In genomic region chr12:54368709-54369596, GRCh38 we compare ENCODE assay signal across 8 cellular contexts. TPM values are rescaled to one million over a fixed set of nuclear protein-coding genes. Genes with fewer than 3 reads are reported as not detected.
DNase-seq lines count a peak whose midpoint lies in the region; ATAC-seq and TF ChIP-seq lines count a peak whose summit lies in the region.

No MANE protein-coding gene starts in this region.

- no peak overlapping the region; the same call in 1 of the 2 replicates for H3K4me3 ChIP-seq in GM12865 (ENCODE audit: low read depth, low read length)
- peak overlapping the region; percentile 43 to 65 for H3K4me3 ChIP-seq in ascending aorta
- H3K4me3 ChIP-seq in sigmoid colon = peak overlapping the region in 3 of 4 donors; percentile 42 to 52 (median 51)

- peaks cover 4 to 22% of the 10 kb centered on the region in 2 donors for H3K4me1 ChIP-seq in ascending aorta
- H3K4me1 ChIP-seq in sigmoid colon = peaks cover 0 to 41% (median 36%) of the 10 kb centered on the region in 4 donors

- no peak for TF ChIP-seq EP300 in sigmoid colon (IDR thresholded peaks at IDR 0.05)

- no peak for TF ChIP-seq POLR2A in sigmoid colon (IDR thresholded peaks at IDR 0.05)

- DNase-seq in GM12865 (ENCODE audit: low read depth) (peak; percentile 90), NCI-H187 (lab: John Stamatoyannopoulos, UW) (peak; percentile 63 to 79), T-helper 22 cell (ENCODE audit: low read depth) (peak; percentile 69), ascending aorta (ENCODE audit: low spot score in 2 of 2) (peak; percentile 62 to 94), hypothalamus (lab: John Stamatoyannopoulos, UW) (peak in 48 of 51 donors; percentile 19 to 93 (median 74)), sigmoid colon (peak; percentile 95)

- H3K27ac ChIP-seq in ascending aorta (peak overlapping the region; percentile 39 to 60), sigmoid colon (peak overlapping the region; percentile 67 to 74 (median 70))

- peak; percentile 71 for ATAC-seq in HG02642 (IDR thresholded peaks at IDR 0.05; ENCODE audit: poor library complexity, unreplicated experiment)
- ATAC-seq in HG03097 (IDR thresholded peaks at IDR 0.05; ENCODE audit: low FRiP score, unreplicated experiment) = no peak

- intact Hi-C loops in ascending aorta (cut with DNase I) = loop anchor here (2.0 to 10.0 kb wide), 2 partner anchors 74 to 114 kb away; no protein-coding TSS in a partner anchor
- intact Hi-C loops in sigmoid colon (cut with DNase I) = loop anchor here (2.0 kb wide), 1 partner anchor 74 kb away; no protein-coding TSS in a partner anchor

- H3K9me3 ChIP-seq in ascending aorta (no peaks in the 10 kb centered on the region), sigmoid colon (no peaks in the 10 kb centered on the region)

- 8 to 24% methylated on average over 40 of the region's 40 CpGs for WGBS in sigmoid colon, 2 donors

- H3K36me3 ChIP-seq in ascending aorta = no peaks in the 10 kb centered on the region
- no peaks in the 10 kb centered on the region for H3K36me3 ChIP-seq in sigmoid colon

- no peaks in the 10 kb centered on the region for H3K27me3 ChIP-seq in ascending aorta
- H3K27me3 ChIP-seq in sigmoid colon = no peaks in the 10 kb centered on the region

- TF ChIP-seq CTCF in GM12865 (IDR thresholded peaks at IDR 0.05; ENCODE audit: insufficient read depth, low read depth, low read length, missing control alignments) (peak; percentile 93), ascending aorta (IDR thresholded peaks at IDR 0.05) (peak; percentile 82 to 90 (median 86)), sigmoid colon (IDR thresholded peaks at IDR 0.05) (peak; percentile 73 to 85 (median 82))

RNA-seq across cellular contexts. Expression of gene GPR84, which starts 4.7 kb away (rescaled TPM):
- not detected for total RNA-seq in ascending aorta
- total RNA-seq in sigmoid colon = under 1 TPM in 1 of 4 donors, not detected in 3; 0.54 TPM
- under 1 TPM; 0.60 to 0.92 (median 0.69) TPM for polyA plus RNA-seq in sigmoid colon

RNA-seq across cellular contexts. Expression of gene ZNF385A, which starts 15.6 kb away (rescaled TPM):
- 53.2 TPM for total RNA-seq in ascending aorta
- 10 to 100 TPM in 2 of 4 donors, 1 to 10 TPM in 2; 5.6 to 18.6 (median 10.6) TPM for total RNA-seq in sigmoid colon
- 10 to 100 TPM in 1 of 3 donors, 1 to 10 TPM in 2; 4.4 to 19.2 (median 7.0) TPM for polyA plus RNA-seq in sigmoid colon

RNA-seq across cellular contexts. Expression of gene COPZ1, which starts 44.0 kb away (rescaled TPM):
- total RNA-seq in ascending aorta (60.3 TPM), sigmoid colon (10 to 100 TPM; 39.6 to 74.2 (median 61.2) TPM)
- polyA plus RNA-seq in sigmoid colon = 100 to 1,000 TPM; 114 to 155 (median 147) TPM

RNA-seq across cellular contexts. Expression of gene ITGA5, which starts 50.1 kb away (rescaled TPM):
- total RNA-seq in ascending aorta (973 TPM), sigmoid colon (100 to 1,000 TPM; 200 to 765 (median 459) TPM)
- polyA plus RNA-seq in sigmoid colon = 10 to 100 TPM in 1 of 3 donors, 1 to 10 TPM in 2; 7.4 to 92.7 (median 7.8) TPM
